In the genomic region with DNA sequence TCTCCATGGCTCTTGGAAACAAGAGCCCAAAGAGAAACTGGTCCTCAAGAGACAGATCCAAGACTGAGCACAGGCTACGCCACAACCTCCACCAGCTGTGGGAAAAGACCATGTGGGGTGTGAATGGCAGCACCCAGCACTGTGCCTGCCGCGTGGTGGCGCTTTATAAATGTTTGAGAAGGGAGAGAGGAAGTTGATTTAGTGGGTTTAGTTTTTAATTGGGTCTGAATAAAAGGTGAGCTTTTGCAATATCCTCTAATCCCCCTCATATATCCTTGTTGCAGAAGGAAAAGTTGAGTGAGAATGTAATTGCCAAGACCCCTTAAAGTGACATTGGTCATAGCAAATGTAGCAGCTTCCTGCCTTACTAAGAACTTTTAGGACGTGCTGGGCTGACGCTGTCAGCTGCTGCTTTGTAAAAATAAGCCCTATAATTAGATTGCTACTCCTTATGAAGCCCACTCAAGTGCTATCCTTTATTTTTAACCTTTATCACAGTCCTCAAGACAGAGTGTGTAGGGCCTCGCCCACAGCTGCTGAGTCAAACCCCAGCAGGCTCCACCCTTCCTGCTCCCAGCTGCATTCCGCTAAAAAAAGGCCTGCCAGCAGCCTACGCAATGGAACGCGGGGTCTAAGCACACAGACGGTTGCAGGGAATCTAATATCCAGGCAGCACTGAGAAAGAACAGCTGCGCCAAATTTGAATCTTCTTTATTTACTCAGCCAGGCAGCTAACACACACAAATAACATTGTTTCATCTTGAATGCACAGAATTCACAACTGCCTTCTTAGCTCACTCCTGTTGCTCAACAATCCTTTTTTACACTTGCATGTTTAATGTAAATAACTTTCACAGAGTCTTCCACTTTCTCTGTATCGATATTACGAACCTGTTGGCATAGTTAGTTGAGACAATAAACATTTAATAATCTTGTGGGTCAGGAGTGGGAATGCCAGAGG, we compare ENCODE assay signal across 1 cellular context.
TF ChIP-seq lines count a peak whose summit lies in the region.

No MANE protein-coding gene starts in this region.

TF ChIP-seq in K562, 482 proteins besides CTCF, POLR2A, EP300 and RAD21 (continued from another document and continues in another):
- TF ChIP-seq, protein P1, sequence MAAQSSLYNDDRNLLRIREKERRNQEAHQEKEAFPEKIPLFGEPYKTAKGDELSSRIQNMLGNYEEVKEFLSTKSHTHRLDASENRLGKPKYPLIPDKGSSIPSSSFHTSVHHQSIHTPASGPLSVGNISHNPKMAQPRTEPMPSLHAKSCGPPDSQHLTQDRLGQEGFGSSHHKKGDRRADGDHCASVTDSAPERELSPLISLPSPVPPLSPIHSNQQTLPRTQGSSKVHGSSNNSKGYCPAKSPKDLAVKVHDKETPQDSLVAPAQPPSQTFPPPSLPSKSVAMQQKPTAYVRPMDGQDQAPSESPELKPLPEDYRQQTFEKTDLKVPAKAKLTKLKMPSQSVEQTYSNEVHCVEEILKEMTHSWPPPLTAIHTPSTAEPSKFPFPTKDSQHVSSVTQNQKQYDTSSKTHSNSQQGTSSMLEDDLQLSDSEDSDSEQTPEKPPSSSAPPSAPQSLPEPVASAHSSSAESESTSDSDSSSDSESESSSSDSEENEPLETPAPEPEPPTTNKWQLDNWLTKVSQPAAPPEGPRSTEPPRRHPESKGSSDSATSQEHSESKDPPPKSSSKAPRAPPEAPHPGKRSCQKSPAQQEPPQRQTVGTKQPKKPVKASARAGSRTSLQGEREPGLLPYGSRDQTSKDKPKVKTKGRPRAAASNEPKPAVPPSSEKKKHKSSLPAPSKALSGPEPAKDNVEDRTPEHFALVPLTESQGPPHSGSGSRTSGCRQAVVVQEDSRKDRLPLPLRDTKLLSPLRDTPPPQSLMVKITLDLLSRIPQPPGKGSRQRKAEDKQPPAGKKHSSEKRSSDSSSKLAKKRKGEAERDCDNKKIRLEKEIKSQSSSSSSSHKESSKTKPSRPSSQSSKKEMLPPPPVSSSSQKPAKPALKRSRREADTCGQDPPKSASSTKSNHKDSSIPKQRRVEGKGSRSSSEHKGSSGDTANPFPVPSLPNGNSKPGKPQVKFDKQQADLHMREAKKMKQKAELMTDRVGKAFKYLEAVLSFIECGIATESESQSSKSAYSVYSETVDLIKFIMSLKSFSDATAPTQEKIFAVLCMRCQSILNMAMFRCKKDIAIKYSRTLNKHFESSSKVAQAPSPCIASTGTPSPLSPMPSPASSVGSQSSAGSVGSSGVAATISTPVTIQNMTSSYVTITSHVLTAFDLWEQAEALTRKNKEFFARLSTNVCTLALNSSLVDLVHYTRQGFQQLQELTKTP (IDR thresholded peaks at IDR 0.05; ENCODE audit: low read depth in 1 of 2, partially characterized antibody in 2 of 2) = peak in 1 of 2 experiments; percentile 24
- TF ChIP-seq ZKSCAN8 (CRISPR knock-in tag; IDR thresholded peaks at IDR 0.05) (peak; percentile 61; the same call in 1 of the 2 replicates), KHSRP (IDR thresholded peaks at IDR 0.05) (no peak), BRD9 (IDR thresholded peaks at IDR 0.05; ENCODE audit: low read depth, partially characterized antibody) (peak; percentile 86), TCF7L2 (IDR thresholded peaks at IDR 0.05; ENCODE audit: low read depth, low read length) (no peak), RCOR1 (IDR thresholded peaks at IDR 0.05; ENCODE audit: borderline replicate concordance in 1 of 2, low read depth in 2 of 2, low read length in 2 of 2) (peak in 1 of 2 experiments; percentile 70; a peak in 3 of 4 replicates), DNMT1 (IDR thresholded peaks at IDR 0.05) (no peak), POLR3A (IDR thresholded peaks at IDR 0.05; ENCODE audit: borderline replicate concordance, extremely low read depth, insufficient read depth, insufficient read length) (no peak), ESRRB (CRISPR knock-in tag; IDR thresholded peaks at IDR 0.05; ENCODE audit: borderline replicate concordance) (no peak), ASH1L (IDR thresholded peaks at IDR 0.05; ENCODE audit: borderline replicate concordance, low read depth, partially characterized antibody) (no peak), GTF2F1 (IDR thresholded peaks at IDR 0.05; ENCODE audit: low read depth, low read length) (no peak), RBM15 (IDR thresholded peaks at IDR 0.05; ENCODE audit: insufficient read depth, low read length) (no peak), BACH1 (tag; IDR thresholded peaks at IDR 0.05) (peak; percentile 51), KDM1A (IDR thresholded peaks at IDR 0.05) (0 out of 4 replicates have a peak, but pooled peaks of 1 of the 2 experiments have one; percentile 3), GATA2 (CRISPR knock-in tag; IDR thresholded peaks at IDR 0.05) (no peak), SMARCA5 (IDR thresholded peaks at IDR 0.05) (0 out of 2 replicates have a peak, but pooled peaks have one; percentile 12), EGR1 (conservative IDR thresholded peaks at IDR 0.05) (peak; percentile 88), NR4A1 (CRISPR knock-in tag; IDR thresholded peaks at IDR 0.05) (no peak), NR4A1 (tag; IDR thresholded peaks at IDR 0.05) (0 out of 2 replicates have a peak, but pooled peaks have one; percentile 59), SAP30 (IDR thresholded peaks at IDR 0.05; ENCODE audit: borderline replicate concordance, insufficient read depth, low read depth, low read length, poor library complexity, severe bottlenecking) (no peak), RBM17 (IDR thresholded peaks at IDR 0.05; ENCODE audit: borderline replicate concordance, low read depth, low read length) (no peak), CREB1 (IDR thresholded peaks at IDR 0.05) (no peak; the same call in 1 of the 2 replicates), CREB1 (CRISPR knock-in tag; IDR thresholded peaks at IDR 0.05) (peak; percentile 40; the same call in 1 of the 2 replicates), ZNF695 (CRISPR knock-in tag; IDR thresholded peaks at IDR 0.05) (no peak), ZNF696 (CRISPR knock-in tag; conservative IDR thresholded peaks at IDR 0.05) (no peak), TAF9B (IDR thresholded peaks at IDR 0.05; ENCODE audit: partially characterized antibody) (peak; percentile 56), E2F3 (CRISPR knock-in tag; IDR thresholded peaks at IDR 0.05) (no peak), CBX5 (IDR thresholded peaks at IDR 0.05; ENCODE audit: borderline replicate concordance, low read depth) (no peak), COPS2 (conservative IDR thresholded peaks at IDR 0.05) (no peak), ZNF589 (CRISPR knock-in tag; IDR thresholded peaks at IDR 0.05; ENCODE audit: low read depth) (peak; percentile 64; the same call in 1 of the 2 replicates), SUPT5H (IDR thresholded peaks at IDR 0.05) (no peak), SIX5 (IDR thresholded peaks at IDR 0.05; ENCODE audit: borderline replicate concordance in 1 of 2, insufficient read depth in 1 of 2, low read depth in 1 of 2, low read length in 2 of 2) (no peak), CHD1 (IDR thresholded peaks at IDR 0.05; ENCODE audit: low read length) (peak; percentile 75), SREBF2 (CRISPR knock-in tag; IDR thresholded peaks at IDR 0.05) (no peak), ZNF75A (CRISPR knock-in tag; IDR thresholded peaks at IDR 0.05) (peak; percentile 98), XRCC3 (IDR thresholded peaks at IDR 0.05) (no peak), NR3C1 (CRISPR knock-in tag; IDR thresholded peaks at IDR 0.05) (no peak)
- TF ChIP-seq, protein P2, sequence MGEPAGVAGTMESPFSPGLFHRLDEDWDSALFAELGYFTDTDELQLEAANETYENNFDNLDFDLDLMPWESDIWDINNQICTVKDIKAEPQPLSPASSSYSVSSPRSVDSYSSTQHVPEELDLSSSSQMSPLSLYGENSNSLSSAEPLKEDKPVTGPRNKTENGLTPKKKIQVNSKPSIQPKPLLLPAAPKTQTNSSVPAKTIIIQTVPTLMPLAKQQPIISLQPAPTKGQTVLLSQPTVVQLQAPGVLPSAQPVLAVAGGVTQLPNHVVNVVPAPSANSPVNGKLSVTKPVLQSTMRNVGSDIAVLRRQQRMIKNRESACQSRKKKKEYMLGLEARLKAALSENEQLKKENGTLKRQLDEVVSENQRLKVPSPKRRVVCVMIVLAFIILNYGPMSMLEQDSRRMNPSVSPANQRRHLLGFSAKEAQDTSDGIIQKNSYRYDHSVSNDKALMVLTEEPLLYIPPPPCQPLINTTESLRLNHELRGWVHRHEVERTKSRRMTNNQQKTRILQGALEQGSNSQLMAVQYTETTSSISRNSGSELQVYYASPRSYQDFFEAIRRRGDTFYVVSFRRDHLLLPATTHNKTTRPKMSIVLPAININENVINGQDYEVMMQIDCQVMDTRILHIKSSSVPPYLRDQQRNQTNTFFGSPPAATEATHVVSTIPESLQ (CRISPR knock-in tag; IDR thresholded peaks at IDR 0.05) = peak; percentile 61; the same call in 1 of the 2 replicates
- TF ChIP-seq, protein P3, sequence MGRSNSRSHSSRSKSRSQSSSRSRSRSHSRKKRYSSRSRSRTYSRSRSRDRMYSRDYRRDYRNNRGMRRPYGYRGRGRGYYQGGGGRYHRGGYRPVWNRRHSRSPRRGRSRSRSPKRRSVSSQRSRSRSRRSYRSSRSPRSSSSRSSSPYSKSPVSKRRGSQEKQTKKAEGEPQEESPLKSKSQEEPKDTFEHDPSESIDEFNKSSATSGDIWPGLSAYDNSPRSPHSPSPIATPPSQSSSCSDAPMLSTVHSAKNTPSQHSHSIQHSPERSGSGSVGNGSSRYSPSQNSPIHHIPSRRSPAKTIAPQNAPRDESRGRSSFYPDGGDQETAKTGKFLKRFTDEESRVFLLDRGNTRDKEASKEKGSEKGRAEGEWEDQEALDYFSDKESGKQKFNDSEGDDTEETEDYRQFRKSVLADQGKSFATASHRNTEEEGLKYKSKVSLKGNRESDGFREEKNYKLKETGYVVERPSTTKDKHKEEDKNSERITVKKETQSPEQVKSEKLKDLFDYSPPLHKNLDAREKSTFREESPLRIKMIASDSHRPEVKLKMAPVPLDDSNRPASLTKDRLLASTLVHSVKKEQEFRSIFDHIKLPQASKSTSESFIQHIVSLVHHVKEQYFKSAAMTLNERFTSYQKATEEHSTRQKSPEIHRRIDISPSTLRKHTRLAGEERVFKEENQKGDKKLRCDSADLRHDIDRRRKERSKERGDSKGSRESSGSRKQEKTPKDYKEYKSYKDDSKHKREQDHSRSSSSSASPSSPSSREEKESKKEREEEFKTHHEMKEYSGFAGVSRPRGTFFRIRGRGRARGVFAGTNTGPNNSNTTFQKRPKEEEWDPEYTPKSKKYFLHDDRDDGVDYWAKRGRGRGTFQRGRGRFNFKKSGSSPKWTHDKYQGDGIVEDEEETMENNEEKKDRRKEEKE (IDR thresholded peaks at IDR 0.05; ENCODE audit: borderline replicate concordance in 1 of 2, control insufficient read depth in 1 of 2, low read depth in 2 of 2, low read length in 1 of 2) = no peak
- TF ChIP-seq, protein P4, sequence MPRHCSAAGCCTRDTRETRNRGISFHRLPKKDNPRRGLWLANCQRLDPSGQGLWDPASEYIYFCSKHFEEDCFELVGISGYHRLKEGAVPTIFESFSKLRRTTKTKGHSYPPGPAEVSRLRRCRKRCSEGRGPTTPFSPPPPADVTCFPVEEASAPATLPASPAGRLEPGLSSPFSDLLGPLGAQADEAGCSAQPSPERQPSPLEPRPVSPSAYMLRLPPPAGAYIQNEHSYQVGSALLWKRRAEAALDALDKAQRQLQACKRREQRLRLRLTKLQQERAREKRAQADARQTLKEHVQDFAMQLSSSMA (CRISPR knock-in tag; IDR thresholded peaks at IDR 0.05) = no peak
- TF ChIP-seq, protein P5, sequence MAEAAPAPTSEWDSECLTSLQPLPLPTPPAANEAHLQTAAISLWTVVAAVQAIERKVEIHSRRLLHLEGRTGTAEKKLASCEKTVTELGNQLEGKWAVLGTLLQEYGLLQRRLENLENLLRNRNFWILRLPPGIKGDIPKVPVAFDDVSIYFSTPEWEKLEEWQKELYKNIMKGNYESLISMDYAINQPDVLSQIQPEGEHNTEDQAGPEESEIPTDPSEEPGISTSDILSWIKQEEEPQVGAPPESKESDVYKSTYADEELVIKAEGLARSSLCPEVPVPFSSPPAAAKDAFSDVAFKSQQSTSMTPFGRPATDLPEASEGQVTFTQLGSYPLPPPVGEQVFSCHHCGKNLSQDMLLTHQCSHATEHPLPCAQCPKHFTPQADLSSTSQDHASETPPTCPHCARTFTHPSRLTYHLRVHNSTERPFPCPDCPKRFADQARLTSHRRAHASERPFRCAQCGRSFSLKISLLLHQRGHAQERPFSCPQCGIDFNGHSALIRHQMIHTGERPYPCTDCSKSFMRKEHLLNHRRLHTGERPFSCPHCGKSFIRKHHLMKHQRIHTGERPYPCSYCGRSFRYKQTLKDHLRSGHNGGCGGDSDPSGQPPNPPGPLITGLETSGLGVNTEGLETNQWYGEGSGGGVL (CRISPR knock-in tag; IDR thresholded peaks at IDR 0.05) = no peak
- TF ChIP-seq, protein P6, sequence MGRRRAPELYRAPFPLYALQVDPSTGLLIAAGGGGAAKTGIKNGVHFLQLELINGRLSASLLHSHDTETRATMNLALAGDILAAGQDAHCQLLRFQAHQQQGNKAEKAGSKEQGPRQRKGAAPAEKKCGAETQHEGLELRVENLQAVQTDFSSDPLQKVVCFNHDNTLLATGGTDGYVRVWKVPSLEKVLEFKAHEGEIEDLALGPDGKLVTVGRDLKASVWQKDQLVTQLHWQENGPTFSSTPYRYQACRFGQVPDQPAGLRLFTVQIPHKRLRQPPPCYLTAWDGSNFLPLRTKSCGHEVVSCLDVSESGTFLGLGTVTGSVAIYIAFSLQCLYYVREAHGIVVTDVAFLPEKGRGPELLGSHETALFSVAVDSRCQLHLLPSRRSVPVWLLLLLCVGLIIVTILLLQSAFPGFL (CRISPR knock-in tag; IDR thresholded peaks at IDR 0.05) = no peak
- TF ChIP-seq, protein P7, sequence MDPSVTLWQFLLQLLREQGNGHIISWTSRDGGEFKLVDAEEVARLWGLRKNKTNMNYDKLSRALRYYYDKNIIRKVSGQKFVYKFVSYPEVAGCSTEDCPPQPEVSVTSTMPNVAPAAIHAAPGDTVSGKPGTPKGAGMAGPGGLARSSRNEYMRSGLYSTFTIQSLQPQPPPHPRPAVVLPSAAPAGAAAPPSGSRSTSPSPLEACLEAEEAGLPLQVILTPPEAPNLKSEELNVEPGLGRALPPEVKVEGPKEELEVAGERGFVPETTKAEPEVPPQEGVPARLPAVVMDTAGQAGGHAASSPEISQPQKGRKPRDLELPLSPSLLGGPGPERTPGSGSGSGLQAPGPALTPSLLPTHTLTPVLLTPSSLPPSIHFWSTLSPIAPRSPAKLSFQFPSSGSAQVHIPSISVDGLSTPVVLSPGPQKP (CRISPR knock-in tag; IDR thresholded peaks at IDR 0.05) = no peak
- TF ChIP-seq, protein P8, sequence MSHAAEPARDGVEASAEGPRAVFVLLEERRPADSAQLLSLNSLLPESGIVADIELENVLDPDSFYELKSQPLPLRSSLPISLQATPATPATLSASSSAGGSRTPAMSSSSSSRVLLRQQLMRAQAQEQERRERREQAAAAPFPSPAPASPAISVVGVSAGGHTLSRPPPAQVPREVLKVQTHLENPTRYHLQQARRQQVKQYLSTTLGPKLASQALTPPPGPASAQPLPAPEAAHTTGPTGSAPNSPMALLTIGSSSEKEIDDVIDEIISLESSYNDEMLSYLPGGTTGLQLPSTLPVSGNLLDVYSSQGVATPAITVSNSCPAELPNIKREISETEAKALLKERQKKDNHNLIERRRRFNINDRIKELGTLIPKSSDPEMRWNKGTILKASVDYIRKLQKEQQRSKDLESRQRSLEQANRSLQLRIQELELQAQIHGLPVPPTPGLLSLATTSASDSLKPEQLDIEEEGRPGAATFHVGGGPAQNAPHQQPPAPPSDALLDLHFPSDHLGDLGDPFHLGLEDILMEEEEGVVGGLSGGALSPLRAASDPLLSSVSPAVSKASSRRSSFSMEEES (CRISPR knock-in tag; IDR thresholded peaks at IDR 0.05) = no peak
- TF ChIP-seq, protein P9, sequence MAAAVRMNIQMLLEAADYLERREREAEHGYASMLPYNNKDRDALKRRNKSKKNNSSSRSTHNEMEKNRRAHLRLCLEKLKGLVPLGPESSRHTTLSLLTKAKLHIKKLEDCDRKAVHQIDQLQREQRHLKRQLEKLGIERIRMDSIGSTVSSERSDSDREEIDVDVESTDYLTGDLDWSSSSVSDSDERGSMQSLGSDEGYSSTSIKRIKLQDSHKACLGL (CRISPR knock-in tag; IDR thresholded peaks at IDR 0.05; ENCODE audit: borderline replicate concordance, poor library complexity, severe bottlenecking) = no peak
